ENCODE assay signal across 1 cellular context in the genomic region with DNA sequence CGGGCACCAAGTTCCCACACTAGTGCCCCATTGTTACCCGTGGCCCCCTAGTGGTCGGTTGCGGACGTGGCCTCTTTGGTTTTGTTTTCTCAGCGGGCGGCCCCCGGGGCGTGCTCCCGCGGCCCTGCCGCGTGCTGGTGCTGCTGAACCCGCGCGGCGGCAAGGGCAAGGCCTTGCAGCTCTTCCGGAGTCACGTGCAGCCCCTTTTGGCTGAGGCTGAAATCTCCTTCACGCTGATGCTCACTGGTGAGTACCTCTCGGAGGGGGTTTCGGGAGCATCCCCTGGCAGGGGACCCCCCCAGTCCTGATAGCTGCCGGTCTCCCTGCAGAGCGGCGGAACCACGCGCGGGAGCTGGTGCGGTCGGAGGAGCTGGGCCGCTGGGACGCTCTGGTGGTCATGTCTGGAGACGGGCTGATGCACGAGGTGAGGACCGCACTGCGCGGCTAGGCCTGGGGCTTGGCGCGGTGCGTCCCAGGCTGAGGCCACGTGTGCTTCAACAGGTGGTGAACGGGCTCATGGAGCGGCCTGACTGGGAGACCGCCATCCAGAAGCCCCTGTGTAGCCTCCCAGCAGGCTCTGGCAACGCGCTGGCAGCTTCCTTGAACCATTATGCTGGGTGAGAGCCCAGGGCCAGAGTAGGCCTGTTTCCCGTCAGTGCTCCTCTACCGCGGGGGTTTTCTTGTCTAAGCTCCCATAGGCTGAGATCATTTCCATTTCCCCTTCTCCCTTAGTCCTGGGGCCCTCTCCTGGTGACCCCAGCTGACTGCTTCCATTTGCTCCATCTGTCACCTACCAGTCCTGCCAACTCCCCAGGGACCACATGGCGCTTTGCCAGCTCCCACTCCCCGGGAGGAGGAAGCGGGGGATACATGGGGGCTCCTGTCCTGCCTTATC.
TF ChIP-seq lines count a peak whose summit lies in the region.

No MANE protein-coding gene starts in this region.

TF ChIP-seq in HepG2, 621 proteins besides CTCF, POLR2A, EP300 and RAD21 (continued from another document and continues in another):
- TF ChIP-seq, protein P1, sequence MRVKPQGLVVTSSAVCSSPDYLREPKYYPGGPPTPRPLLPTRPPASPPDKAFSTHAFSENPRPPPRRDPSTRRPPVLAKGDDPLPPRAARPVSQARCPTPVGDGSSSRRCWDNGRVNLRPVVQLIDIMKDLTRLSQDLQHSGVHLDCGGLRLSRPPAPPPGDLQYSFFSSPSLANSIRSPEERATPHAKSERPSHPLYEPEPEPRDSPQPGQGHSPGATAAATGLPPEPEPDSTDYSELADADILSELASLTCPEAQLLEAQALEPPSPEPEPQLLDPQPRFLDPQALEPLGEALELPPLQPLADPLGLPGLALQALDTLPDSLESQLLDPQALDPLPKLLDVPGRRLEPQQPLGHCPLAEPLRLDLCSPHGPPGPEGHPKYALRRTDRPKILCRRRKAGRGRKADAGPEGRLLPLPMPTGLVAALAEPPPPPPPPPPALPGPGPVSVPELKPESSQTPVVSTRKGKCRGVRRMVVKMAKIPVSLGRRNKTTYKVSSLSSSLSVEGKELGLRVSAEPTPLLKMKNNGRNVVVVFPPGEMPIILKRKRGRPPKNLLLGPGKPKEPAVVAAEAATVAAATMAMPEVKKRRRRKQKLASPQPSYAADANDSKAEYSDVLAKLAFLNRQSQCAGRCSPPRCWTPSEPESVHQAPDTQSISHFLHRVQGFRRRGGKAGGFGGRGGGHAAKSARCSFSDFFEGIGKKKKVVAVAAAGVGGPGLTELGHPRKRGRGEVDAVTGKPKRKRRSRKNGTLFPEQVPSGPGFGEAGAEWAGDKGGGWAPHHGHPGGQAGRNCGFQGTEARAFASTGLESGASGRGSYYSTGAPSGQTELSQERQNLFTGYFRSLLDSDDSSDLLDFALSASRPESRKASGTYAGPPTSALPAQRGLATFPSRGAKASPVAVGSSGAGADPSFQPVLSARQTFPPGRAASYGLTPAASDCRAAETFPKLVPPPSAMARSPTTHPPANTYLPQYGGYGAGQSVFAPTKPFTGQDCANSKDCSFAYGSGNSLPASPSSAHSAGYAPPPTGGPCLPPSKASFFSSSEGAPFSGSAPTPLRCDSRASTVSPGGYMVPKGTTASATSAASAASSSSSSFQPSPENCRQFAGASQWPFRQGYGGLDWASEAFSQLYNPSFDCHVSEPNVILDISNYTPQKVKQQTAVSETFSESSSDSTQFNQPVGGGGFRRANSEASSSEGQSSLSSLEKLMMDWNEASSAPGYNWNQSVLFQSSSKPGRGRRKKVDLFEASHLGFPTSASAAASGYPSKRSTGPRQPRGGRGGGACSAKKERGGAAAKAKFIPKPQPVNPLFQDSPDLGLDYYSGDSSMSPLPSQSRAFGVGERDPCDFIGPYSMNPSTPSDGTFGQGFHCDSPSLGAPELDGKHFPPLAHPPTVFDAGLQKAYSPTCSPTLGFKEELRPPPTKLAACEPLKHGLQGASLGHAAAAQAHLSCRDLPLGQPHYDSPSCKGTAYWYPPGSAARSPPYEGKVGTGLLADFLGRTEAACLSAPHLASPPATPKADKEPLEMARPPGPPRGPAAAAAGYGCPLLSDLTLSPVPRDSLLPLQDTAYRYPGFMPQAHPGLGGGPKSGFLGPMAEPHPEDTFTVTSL (CRISPR knock-in tag; IDR thresholded peaks at IDR 0.05; ENCODE audit: borderline replicate concordance): no peak
- TF ChIP-seq POGZ (CRISPR knock-in tag; IDR thresholded peaks at IDR 0.05) (no peak), ZNF337 (CRISPR knock-in tag; IDR thresholded peaks at IDR 0.05; ENCODE audit: borderline replicate concordance, low read depth) (peak; percentile 98; the same call in 1 of the 2 replicates), FOSL1 (CRISPR knock-in tag; IDR thresholded peaks at IDR 0.05; ENCODE audit: borderline replicate concordance) (peak; percentile 82), ZC3H4 (CRISPR knock-in tag; IDR thresholded peaks at IDR 0.05; ENCODE audit: borderline replicate concordance) (0 out of 2 replicates have a peak, but pooled peaks have one; percentile 9), ATF7 (IDR thresholded peaks at IDR 0.05) (no peak), ATF7 (CRISPR knock-in tag; IDR thresholded peaks at IDR 0.05) (peak; percentile 72; the same call in 1 of the 2 replicates), PAWR (CRISPR knock-in tag; IDR thresholded peaks at IDR 0.05; ENCODE audit: borderline replicate concordance) (no peak), CBX5 (CRISPR knock-in tag; IDR thresholded peaks at IDR 0.05; ENCODE audit: borderline replicate concordance) (peak; percentile 91), YEATS4 (CRISPR knock-in tag; IDR thresholded peaks at IDR 0.05; ENCODE audit: borderline replicate concordance) (peak; percentile 91), ZBTB20 (CRISPR knock-in tag; IDR thresholded peaks at IDR 0.05; ENCODE audit: borderline replicate concordance, low read depth) (peak; percentile 93), ZNF572 (CRISPR knock-in tag; IDR thresholded peaks at IDR 0.05) (peak; percentile 87), ZNF792 (CRISPR knock-in tag; IDR thresholded peaks at IDR 0.05) (peak; percentile 85), PHB2 (IDR thresholded peaks at IDR 0.05; ENCODE audit: partially characterized antibody) (no peak), ZNF10 (CRISPR knock-in tag; IDR thresholded peaks at IDR 0.05; ENCODE audit: borderline replicate concordance, low read depth) (no peak), HIVEP1 (CRISPR knock-in tag; IDR thresholded peaks at IDR 0.05) (peak; percentile 97), ETV6 (CRISPR knock-in tag; conservative IDR thresholded peaks at IDR 0.05) (peak; percentile 97), TCF12 (IDR thresholded peaks at IDR 0.05) (no peak), TCF12 (CRISPR knock-in tag; IDR thresholded peaks at IDR 0.05) (no peak; the same call in 1 of the 2 replicates), ZNF205 (CRISPR knock-in tag; IDR thresholded peaks at IDR 0.05) (peak; percentile 91), RFXANK (CRISPR knock-in tag; IDR thresholded peaks at IDR 0.05) (peak; percentile 73; the same call in 1 of the 2 replicates), DR1 (CRISPR knock-in tag; IDR thresholded peaks at IDR 0.05) (peak; percentile 79), CC2D1A (CRISPR knock-in tag; IDR thresholded peaks at IDR 0.05) (0 out of 2 replicates have a peak, but pooled peaks have one; percentile 92), JUNB (CRISPR knock-in tag; IDR thresholded peaks at IDR 0.05; ENCODE audit: borderline replicate concordance) (peak; percentile 48; the same call in 1 of the 2 replicates), ETV5 (CRISPR knock-in tag; IDR thresholded peaks at IDR 0.05; ENCODE audit: borderline replicate concordance) (peak; percentile 86), RELA (CRISPR knock-in tag; IDR thresholded peaks at IDR 0.05) (0 out of 2 replicates have a peak, but pooled peaks have one; percentile 23)
- TF ChIP-seq, protein P2, sequence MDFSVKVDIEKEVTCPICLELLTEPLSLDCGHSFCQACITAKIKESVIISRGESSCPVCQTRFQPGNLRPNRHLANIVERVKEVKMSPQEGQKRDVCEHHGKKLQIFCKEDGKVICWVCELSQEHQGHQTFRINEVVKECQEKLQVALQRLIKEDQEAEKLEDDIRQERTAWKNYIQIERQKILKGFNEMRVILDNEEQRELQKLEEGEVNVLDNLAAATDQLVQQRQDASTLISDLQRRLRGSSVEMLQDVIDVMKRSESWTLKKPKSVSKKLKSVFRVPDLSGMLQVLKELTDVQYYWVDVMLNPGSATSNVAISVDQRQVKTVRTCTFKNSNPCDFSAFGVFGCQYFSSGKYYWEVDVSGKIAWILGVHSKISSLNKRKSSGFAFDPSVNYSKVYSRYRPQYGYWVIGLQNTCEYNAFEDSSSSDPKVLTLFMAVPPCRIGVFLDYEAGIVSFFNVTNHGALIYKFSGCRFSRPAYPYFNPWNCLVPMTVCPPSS (IDR thresholded peaks at IDR 0.05): no peak
- TF ChIP-seq, protein P3, sequence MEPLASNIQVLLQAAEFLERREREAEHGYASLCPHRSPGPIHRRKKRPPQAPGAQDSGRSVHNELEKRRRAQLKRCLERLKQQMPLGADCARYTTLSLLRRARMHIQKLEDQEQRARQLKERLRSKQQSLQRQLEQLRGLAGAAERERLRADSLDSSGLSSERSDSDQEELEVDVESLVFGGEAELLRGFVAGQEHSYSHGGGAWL (CRISPR knock-in tag; IDR thresholded peaks at IDR 0.05): peak; percentile 98
- TF ChIP-seq, protein P4, sequence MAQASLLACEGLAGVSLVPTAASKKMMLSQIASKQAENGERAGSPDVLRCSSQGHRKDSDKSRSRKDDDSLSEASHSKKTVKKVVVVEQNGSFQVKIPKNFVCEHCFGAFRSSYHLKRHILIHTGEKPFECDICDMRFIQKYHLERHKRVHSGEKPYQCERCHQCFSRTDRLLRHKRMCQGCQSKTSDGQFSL (CRISPR knock-in tag; IDR thresholded peaks at IDR 0.05): peak; percentile 96
- TF ChIP-seq, protein P5, sequence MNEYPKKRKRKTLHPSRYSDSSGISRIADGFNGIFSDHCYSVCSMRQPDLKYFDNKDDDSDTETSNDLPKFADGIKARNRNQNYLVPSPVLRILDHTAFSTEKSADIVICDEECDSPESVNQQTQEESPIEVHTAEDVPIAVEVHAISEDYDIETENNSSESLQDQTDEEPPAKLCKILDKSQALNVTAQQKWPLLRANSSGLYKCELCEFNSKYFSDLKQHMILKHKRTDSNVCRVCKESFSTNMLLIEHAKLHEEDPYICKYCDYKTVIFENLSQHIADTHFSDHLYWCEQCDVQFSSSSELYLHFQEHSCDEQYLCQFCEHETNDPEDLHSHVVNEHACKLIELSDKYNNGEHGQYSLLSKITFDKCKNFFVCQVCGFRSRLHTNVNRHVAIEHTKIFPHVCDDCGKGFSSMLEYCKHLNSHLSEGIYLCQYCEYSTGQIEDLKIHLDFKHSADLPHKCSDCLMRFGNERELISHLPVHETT (CRISPR knock-in tag; conservative IDR thresholded peaks at IDR 0.05): peak; percentile 74
- TF ChIP-seq, protein P6, sequence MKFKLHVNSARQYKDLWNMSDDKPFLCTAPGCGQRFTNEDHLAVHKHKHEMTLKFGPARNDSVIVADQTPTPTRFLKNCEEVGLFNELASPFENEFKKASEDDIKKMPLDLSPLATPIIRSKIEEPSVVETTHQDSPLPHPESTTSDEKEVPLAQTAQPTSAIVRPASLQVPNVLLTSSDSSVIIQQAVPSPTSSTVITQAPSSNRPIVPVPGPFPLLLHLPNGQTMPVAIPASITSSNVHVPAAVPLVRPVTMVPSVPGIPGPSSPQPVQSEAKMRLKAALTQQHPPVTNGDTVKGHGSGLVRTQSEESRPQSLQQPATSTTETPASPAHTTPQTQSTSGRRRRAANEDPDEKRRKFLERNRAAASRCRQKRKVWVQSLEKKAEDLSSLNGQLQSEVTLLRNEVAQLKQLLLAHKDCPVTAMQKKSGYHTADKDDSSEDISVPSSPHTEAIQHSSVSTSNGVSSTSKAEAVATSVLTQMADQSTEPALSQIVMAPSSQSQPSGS (CRISPR knock-in tag; IDR thresholded peaks at IDR 0.05): peak; percentile 87
- TF ChIP-seq, protein P7, sequence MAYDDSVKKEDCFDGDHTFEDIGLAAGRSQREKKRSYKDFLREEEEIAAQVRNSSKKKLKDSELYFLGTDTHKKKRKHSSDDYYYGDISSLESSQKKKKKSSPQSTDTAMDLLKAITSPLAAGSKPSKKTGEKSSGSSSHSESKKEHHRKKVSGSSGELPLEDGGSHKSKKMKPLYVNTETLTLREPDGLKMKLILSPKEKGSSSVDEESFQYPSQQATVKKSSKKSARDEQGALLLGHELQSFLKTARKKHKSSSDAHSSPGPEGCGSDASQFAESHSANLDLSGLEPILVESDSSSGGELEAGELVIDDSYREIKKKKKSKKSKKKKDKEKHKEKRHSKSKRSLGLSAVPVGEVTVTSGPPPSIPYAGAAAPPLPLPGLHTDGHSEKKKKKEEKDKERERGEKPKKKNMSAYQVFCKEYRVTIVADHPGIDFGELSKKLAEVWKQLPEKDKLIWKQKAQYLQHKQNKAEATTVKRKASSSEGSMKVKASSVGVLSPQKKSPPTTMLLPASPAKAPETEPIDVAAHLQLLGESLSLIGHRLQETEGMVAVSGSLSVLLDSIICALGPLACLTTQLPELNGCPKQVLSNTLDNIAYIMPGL (CRISPR knock-in tag; IDR thresholded peaks at IDR 0.05; ENCODE audit: borderline replicate concordance in 1 of 2, low read depth in 1 of 2): peak; percentile 98
- TF ChIP-seq, protein P8, sequence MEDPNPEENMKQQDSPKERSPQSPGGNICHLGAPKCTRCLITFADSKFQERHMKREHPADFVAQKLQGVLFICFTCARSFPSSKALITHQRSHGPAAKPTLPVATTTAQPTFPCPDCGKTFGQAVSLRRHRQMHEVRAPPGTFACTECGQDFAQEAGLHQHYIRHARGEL (CRISPR knock-in tag; IDR thresholded peaks at IDR 0.05): no peak
- TF ChIP-seq, protein P9, sequence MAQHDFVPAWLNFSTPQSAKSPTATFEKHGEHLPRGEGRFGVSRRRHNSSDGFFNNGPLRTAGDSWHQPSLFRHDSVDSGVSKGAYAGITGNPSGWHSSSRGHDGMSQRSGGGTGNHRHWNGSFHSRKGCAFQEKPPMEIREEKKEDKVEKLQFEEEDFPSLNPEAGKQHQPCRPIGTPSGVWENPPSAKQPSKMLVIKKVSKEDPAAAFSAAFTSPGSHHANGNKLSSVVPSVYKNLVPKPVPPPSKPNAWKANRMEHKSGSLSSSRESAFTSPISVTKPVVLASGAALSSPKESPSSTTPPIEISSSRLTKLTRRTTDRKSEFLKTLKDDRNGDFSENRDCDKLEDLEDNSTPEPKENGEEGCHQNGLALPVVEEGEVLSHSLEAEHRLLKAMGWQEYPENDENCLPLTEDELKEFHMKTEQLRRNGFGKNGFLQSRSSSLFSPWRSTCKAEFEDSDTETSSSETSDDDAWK (CRISPR knock-in tag; IDR thresholded peaks at IDR 0.05): no peak
- TF ChIP-seq, protein P10, sequence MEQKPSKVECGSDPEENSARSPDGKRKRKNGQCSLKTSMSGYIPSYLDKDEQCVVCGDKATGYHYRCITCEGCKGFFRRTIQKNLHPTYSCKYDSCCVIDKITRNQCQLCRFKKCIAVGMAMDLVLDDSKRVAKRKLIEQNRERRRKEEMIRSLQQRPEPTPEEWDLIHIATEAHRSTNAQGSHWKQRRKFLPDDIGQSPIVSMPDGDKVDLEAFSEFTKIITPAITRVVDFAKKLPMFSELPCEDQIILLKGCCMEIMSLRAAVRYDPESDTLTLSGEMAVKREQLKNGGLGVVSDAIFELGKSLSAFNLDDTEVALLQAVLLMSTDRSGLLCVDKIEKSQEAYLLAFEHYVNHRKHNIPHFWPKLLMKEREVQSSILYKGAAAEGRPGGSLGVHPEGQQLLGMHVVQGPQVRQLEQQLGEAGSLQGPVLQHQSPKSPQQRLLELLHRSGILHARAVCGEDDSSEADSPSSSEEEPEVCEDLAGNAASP (CRISPR knock-in tag; IDR thresholded peaks at IDR 0.05; ENCODE audit: borderline replicate concordance): peak; percentile 82
